In the genomic region with DNA sequence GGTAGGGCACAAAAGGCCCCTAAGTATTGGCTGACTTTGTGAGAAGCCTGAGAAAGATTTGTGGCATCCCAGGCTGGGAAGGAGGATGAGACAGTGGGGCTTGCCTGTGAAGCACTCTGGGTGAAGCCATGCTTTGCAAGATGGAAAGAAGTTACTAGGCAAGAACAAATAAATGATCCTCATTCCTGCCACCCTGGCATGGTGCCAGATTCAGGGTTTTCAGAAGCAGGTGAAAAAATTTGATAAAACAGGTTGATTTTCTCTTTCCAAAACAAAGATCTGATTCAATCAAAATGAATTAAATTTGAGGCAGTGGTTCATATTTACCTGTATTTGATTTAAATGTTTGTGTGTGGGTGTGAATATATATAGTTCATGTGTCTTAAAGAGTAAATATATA, we compare ENCODE assay signal across 15 cellular contexts.
"Had no signal": no experiment of that assay in that cellular context is flagged by ENCODE, and none has a peak within 500 bp of the region (broad histone marks: within the 10 kb centered on the region; RNA-seq: fewer than 3 reads in every experiment).

No MANE protein-coding gene starts in this region.

- ATAC-seq: body of pancreas; heart left ventricle; left cardiac atrium; natural killer cell treated with Interleukin-12 subunit alpha and Interleukin-12 subunit beta and Interleukin-15 and Interleukin-18, amount 100 ng/mL, for 72 hours; upper lobe of right lung had no signal

- DNase-seq: activated CD4-positive, alpha-beta T cell treated with anti-CD3 and anti-CD28 coated beads for 1 hour; activated gamma-delta T cell treated with Interleukin-2 at 50 U/mL for 16 hours; activated T-cell treated with anti-CD3 and anti-CD28 coated beads, Interleukin-2, amount 50 U/mL, for 1 hour; anterior cingulate cortex; effector CD4-positive, alpha-beta T cell; heart left ventricle; islet precursor cell; left cardiac atrium; ovary; spleen; stimulated activated CD4-positive, alpha-beta T cell treated with anti-CD3 and anti-CD28 coated beads, Interleukin-4, amount 100 ng/mL, for 1 hour; stimulated activated naive CD4-positive, alpha-beta T cell treated with Interleukin-2 at 50 U/mL for 16 hours; upper lobe of right lung had no signal
